Comparison of ENCODE assay signal across 2 cellular contexts in the genomic region with DNA sequence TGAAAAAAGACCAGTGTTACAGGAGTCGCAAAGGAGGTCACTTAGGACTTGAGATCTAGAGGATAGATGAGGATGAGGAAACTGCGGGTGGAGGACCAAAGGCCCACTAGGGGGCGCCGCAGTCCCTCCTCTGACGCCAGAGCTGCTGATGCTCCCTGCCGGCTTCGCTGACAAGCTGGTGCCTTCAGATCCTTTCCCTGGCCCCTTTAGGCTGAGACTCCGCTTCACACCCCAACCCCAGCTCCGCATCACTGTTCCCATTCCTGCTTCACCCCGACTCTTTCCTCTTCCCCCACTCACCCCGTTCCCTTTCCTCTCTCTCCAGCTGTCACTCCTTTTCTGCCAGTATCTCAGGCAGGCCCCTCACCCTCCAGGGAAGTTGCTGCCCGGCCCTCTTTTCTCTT.
TF ChIP-seq lines count a peak whose summit lies in the region.

No MANE protein-coding gene starts in this region.

TF ChIP-seq in A549, 52 proteins besides CTCF, POLR2A, EP300 and RAD21:
- TF ChIP-seq SMC3 (IDR thresholded peaks at IDR 0.05) = peak; percentile 61; the same call in 2 of the 3 replicates
- no peak for TF ChIP-seq NR3C1 (IDR thresholded peaks at IDR 0.05)

TF ChIP-seq in GM12878, 131 proteins besides CTCF, POLR2A, EP300 and RAD21:
- 0 out of 2 replicates have a peak, but pooled peaks have one; percentile 27 for TF ChIP-seq LARP7 (IDR thresholded peaks at IDR 0.05)
- TF ChIP-seq RUNX3 (IDR thresholded peaks at IDR 0.05; ENCODE audit: low read length) = peak; percentile 38
- no peak for TF ChIP-seq SMAD5 (IDR thresholded peaks at IDR 0.05; ENCODE audit: low read depth)
- TF ChIP-seq CREM (IDR thresholded peaks at IDR 0.05; ENCODE audit: low read depth) = peak; percentile 45; the same call in 1 of the 2 replicates
- no peak for TF ChIP-seq MEF2A (IDR thresholded peaks at IDR 0.05; ENCODE audit: insufficient read depth, low read depth, low read length)
- TF ChIP-seq CBFB (IDR thresholded peaks at IDR 0.05; ENCODE audit: low read depth) = no peak
- TF ChIP-seq ZNF622 (IDR thresholded peaks at IDR 0.05) = no peak
- TF ChIP-seq, protein P1, sequence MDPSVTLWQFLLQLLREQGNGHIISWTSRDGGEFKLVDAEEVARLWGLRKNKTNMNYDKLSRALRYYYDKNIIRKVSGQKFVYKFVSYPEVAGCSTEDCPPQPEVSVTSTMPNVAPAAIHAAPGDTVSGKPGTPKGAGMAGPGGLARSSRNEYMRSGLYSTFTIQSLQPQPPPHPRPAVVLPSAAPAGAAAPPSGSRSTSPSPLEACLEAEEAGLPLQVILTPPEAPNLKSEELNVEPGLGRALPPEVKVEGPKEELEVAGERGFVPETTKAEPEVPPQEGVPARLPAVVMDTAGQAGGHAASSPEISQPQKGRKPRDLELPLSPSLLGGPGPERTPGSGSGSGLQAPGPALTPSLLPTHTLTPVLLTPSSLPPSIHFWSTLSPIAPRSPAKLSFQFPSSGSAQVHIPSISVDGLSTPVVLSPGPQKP (IDR thresholded peaks at IDR 0.05; ENCODE audit: low read depth, low read length) = no peak
- TF ChIP-seq ETV6 (conservative IDR thresholded peaks at IDR 0.05 in 1 of 2, IDR thresholded peaks at IDR 0.05 in 1 of 2; ENCODE audit: borderline replicate concordance in 1 of 2, low read depth in 1 of 2) = no peak
- no peak for TF ChIP-seq PAX8 (IDR thresholded peaks at IDR 0.05)
- 0 out of 4 replicates have a peak, but pooled peaks of 1 of the 2 experiments have one; percentile 12 for TF ChIP-seq BHLHE40 (IDR thresholded peaks at IDR 0.05; ENCODE audit: borderline replicate concordance in 1 of 2, low read depth in 2 of 2, low read length in 1 of 2)
- no peak for TF ChIP-seq SRF (IDR thresholded peaks at IDR 0.05; ENCODE audit: low read depth in 2 of 2, low read length in 2 of 2)
- 0 out of 2 replicates have a peak, but pooled peaks have one; percentile 55 for TF ChIP-seq HDGF (IDR thresholded peaks at IDR 0.05)
- TF ChIP-seq POU2F2 (IDR thresholded peaks at IDR 0.05; ENCODE audit: borderline replicate concordance, low read depth, low read length) = no peak
- TF ChIP-seq SMARCA5 (IDR thresholded peaks at IDR 0.05) = 0 out of 2 replicates have a peak, but pooled peaks have one; percentile 32
- TF ChIP-seq FOS (IDR thresholded peaks at IDR 0.05; ENCODE audit: borderline replicate concordance, extremely low read depth, insufficient read length) = no peak
- TF ChIP-seq TCF12 (IDR thresholded peaks at IDR 0.05; ENCODE audit: low read depth, low read length) = no peak
- TF ChIP-seq, protein P2, sequence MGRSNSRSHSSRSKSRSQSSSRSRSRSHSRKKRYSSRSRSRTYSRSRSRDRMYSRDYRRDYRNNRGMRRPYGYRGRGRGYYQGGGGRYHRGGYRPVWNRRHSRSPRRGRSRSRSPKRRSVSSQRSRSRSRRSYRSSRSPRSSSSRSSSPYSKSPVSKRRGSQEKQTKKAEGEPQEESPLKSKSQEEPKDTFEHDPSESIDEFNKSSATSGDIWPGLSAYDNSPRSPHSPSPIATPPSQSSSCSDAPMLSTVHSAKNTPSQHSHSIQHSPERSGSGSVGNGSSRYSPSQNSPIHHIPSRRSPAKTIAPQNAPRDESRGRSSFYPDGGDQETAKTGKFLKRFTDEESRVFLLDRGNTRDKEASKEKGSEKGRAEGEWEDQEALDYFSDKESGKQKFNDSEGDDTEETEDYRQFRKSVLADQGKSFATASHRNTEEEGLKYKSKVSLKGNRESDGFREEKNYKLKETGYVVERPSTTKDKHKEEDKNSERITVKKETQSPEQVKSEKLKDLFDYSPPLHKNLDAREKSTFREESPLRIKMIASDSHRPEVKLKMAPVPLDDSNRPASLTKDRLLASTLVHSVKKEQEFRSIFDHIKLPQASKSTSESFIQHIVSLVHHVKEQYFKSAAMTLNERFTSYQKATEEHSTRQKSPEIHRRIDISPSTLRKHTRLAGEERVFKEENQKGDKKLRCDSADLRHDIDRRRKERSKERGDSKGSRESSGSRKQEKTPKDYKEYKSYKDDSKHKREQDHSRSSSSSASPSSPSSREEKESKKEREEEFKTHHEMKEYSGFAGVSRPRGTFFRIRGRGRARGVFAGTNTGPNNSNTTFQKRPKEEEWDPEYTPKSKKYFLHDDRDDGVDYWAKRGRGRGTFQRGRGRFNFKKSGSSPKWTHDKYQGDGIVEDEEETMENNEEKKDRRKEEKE (IDR thresholded peaks at IDR 0.05) = no peak
- TF ChIP-seq, protein P3, sequence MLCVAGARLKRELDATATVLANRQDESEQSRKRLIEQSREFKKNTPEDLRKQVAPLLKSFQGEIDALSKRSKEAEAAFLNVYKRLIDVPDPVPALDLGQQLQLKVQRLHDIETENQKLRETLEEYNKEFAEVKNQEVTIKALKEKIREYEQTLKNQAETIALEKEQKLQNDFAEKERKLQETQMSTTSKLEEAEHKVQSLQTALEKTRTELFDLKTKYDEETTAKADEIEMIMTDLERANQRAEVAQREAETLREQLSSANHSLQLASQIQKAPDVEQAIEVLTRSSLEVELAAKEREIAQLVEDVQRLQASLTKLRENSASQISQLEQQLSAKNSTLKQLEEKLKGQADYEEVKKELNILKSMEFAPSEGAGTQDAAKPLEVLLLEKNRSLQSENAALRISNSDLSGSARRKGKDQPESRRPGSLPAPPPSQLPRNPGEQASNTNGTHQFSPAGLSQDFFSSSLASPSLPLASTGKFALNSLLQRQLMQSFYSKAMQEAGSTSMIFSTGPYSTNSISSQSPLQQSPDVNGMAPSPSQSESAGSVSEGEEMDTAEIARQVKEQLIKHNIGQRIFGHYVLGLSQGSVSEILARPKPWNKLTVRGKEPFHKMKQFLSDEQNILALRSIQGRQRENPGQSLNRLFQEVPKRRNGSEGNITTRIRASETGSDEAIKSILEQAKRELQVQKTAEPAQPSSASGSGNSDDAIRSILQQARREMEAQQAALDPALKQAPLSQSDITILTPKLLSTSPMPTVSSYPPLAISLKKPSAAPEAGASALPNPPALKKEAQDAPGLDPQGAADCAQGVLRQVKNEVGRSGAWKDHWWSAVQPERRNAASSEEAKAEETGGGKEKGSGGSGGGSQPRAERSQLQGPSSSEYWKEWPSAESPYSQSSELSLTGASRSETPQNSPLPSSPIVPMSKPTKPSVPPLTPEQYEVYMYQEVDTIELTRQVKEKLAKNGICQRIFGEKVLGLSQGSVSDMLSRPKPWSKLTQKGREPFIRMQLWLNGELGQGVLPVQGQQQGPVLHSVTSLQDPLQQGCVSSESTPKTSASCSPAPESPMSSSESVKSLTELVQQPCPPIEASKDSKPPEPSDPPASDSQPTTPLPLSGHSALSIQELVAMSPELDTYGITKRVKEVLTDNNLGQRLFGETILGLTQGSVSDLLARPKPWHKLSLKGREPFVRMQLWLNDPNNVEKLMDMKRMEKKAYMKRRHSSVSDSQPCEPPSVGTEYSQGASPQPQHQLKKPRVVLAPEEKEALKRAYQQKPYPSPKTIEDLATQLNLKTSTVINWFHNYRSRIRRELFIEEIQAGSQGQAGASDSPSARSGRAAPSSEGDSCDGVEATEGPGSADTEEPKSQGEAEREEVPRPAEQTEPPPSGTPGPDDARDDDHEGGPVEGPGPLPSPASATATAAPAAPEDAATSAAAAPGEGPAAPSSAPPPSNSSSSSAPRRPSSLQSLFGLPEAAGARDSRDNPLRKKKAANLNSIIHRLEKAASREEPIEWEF (IDR thresholded peaks at IDR 0.05; ENCODE audit: insufficient replicate concordance, low read depth, low read length) = no peak
- no peak for TF ChIP-seq STAT3 (IDR thresholded peaks at IDR 0.05; ENCODE audit: low read depth, low read length)
- TF ChIP-seq SMC3 (IDR thresholded peaks at IDR 0.05; ENCODE audit: borderline replicate concordance, low read length) = peak; percentile 57
- no peak for TF ChIP-seq SMAD1 (IDR thresholded peaks at IDR 0.05; ENCODE audit: low read depth, partially characterized antibody)
- TF ChIP-seq YY1 (IDR thresholded peaks at IDR 0.05; ENCODE audit: low read depth, low read length) = 0 out of 2 replicates have a peak, but pooled peaks have one; percentile 42
- no peak for TF ChIP-seq NRF1 (conservative IDR thresholded peaks at IDR 0.05; ENCODE audit: low read depth, low read length)
- TF ChIP-seq MYC (IDR thresholded peaks at IDR 0.05; ENCODE audit: insufficient read depth, insufficient read length, insufficient replicate concordance, low read length, severe bottlenecking) = no peak
- TF ChIP-seq, protein P4, sequence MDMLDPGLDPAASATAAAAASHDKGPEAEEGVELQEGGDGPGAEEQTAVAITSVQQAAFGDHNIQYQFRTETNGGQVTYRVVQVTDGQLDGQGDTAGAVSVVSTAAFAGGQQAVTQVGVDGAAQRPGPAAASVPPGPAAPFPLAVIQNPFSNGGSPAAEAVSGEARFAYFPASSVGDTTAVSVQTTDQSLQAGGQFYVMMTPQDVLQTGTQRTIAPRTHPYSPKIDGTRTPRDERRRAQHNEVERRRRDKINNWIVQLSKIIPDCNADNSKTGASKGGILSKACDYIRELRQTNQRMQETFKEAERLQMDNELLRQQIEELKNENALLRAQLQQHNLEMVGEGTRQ (IDR thresholded peaks at IDR 0.05; ENCODE audit: borderline replicate concordance, low read depth, low read length) = no peak
- TF ChIP-seq, protein P5, sequence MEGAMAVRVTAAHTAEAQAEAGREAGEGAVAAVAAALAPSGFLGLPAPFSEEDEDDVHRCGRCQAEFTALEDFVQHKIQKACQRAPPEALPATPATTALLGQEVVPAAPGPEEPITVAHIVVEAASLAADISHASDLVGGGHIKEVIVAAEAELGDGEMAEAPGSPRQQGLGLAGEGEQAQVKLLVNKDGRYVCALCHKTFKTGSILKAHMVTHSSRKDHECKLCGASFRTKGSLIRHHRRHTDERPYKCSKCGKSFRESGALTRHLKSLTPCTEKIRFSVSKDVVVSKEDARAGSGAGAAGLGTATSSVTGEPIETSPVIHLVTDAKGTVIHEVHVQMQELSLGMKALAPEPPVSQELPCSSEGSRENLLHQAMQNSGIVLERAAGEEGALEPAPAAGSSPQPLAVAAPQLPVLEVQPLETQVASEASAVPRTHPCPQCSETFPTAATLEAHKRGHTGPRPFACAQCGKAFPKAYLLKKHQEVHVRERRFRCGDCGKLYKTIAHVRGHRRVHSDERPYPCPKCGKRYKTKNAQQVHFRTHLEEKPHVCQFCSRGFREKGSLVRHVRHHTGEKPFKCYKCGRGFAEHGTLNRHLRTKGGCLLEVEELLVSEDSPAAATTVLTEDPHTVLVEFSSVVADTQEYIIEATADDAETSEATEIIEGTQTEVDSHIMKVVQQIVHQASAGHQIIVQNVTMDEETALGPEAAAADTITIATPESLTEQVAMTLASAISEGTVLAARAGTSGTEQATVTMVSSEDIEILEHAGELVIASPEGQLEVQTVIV (IDR thresholded peaks at IDR 0.05; ENCODE audit: borderline replicate concordance, partially characterized antibody) = no peak
- TF ChIP-seq ATF7 (IDR thresholded peaks at IDR 0.05; ENCODE audit: low read depth) = no peak
- TF ChIP-seq, protein P6, sequence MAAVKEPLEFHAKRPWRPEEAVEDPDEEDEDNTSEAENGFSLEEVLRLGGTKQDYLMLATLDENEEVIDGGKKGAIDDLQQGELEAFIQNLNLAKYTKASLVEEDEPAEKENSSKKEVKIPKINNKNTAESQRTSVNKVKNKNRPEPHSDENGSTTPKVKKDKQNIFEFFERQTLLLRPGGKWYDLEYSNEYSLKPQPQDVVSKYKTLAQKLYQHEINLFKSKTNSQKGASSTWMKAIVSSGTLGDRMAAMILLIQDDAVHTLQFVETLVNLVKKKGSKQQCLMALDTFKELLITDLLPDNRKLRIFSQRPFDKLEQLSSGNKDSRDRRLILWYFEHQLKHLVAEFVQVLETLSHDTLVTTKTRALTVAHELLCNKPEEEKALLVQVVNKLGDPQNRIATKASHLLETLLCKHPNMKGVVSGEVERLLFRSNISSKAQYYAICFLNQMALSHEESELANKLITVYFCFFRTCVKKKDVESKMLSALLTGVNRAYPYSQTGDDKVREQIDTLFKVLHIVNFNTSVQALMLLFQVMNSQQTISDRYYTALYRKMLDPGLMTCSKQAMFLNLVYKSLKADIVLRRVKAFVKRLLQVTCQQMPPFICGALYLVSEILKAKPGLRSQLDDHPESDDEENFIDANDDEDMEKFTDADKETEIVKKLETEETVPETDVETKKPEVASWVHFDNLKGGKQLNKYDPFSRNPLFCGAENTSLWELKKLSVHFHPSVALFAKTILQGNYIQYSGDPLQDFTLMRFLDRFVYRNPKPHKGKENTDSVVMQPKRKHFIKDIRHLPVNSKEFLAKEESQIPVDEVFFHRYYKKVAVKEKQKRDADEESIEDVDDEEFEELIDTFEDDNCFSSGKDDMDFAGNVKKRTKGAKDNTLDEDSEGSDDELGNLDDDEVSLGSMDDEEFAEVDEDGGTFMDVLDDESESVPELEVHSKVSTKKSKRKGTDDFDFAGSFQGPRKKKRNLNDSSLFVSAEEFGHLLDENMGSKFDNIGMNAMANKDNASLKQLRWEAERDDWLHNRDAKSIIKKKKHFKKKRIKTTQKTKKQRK (IDR thresholded peaks at IDR 0.05; ENCODE audit: low read depth, low read length) = no peak
- no peak for TF ChIP-seq MXI1 (IDR thresholded peaks at IDR 0.05; ENCODE audit: low read depth, low read length)
- no peak for TF ChIP-seq PAX5 (IDR thresholded peaks at IDR 0.05; ENCODE audit: borderline replicate concordance, low read depth, low read length)
TF ChIP-seq in GM12878: peak in this region for 8.
